Comparison of ENCODE assay signal across 18 cellular contexts in the genomic region with DNA sequence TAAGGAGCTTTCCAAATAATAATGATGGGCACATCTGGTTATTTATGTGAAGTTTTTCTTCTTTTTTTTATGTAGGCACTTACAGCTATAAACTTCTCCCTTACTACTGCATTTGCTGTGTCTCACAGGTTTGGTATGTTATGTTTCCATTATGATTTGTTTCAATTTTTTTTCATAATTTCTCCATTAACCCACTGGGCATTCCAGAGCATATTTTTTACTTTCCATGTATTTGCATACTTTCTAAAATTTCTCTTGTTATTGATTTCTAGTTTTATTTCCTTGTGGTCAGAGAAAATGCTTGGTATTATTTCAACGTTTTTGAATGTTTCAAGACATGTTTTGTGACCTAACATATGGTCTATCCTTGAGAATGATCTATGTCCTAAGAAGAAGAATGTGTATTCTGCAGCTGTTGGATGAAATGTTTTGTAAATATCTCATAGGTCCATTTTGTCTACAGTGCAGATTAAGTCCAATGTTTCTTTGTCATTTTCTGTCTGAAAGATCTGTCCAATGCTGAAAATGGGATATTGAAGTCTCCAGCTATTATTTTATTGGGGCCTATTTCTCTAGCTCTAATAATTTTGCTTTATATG.
DNase-seq lines count a peak whose midpoint lies in the region; ATAC-seq and TF ChIP-seq lines count a peak whose summit lies in the region.
"Had no signal": no experiment of that assay in that cellular context is flagged by ENCODE, and none has a peak within 500 bp of the region (broad histone marks: within the 10 kb centered on the region; RNA-seq: fewer than 3 reads in every experiment).

No MANE protein-coding gene starts in this region.

- TF ChIP-seq CTCF in osteocyte (IDR thresholded peaks at IDR 0.05): no peak

- CTCF ChIA-PET in activated CD4-positive, alpha-beta memory T cell treated with anti-CD3 and anti-CD28 coated beads for 36 hours (lab: Charles Lee): no interaction called here

- intact Hi-C loops in activated CD4-positive, alpha-beta memory T cell treated with anti-CD3 and anti-CD28 coated beads for 36 hours (cut with micrococcal nuclease): no loop called here

- DNase-seq in GM04504 (ENCODE audit: low read depth): peak; percentile 49
- DNase-seq in amniotic epithelial cell (ENCODE audit: low read depth): peak; percentile 37
- peak; percentile 32 for DNase-seq in fibroblast of peridontal ligament (ENCODE audit: extremely low read depth)
- DNase-seq in osteocyte (ENCODE audit: extremely low spot score, unreplicated experiment): no peak
- DNase-seq in iPS-NIHi7 (ENCODE audit: extremely low spot score): no peak
- no peak for DNase-seq in activated CD4-positive, alpha-beta memory T cell treated with anti-CD3 and anti-CD28 coated beads for 36 hours
- DNase-seq: DMS 273 treated with DMSO at 0.1 percent for 48 hours, H9, MV-4-11, NCI-H1417 treated with DMSO at 0.1 percent for 48 hours, NCI-H2029, NCI-H2171 treated with DMSO at 0.1 percent for 48 hours, NCI-H510A treated with DMSO at 0.1 percent for 48 hours, SHP77 treated with DMSO at 0.1 percent for 48 hours, SW 1271 had no signal

- no peaks in the 10 kb centered on the region for H3K27me3 Mint-ChIP-seq in osteocyte (ENCODE audit: unreplicated experiment)
- peaks cover 3% of the 10 kb centered on the region for H3K27me3 Mint-ChIP-seq in activated CD4-positive, alpha-beta memory T cell treated with anti-CD3 and anti-CD28 coated beads for 36 hours

- POLR2A ChIA-PET in activated CD4-positive, alpha-beta memory T cell treated with anti-CD3 and anti-CD28 coated beads for 36 hours (lab: Charles Lee): no interaction called here

- H3K36me3 Mint-ChIP-seq in osteocyte (ENCODE audit: unreplicated experiment): peaks cover 4% of the 10 kb centered on the region
- no peaks in the 10 kb centered on the region for H3K36me3 Mint-ChIP-seq in activated CD4-positive, alpha-beta memory T cell treated with anti-CD3 and anti-CD28 coated beads for 36 hours

- H3K4me1 Mint-ChIP-seq in osteocyte (ENCODE audit: unreplicated experiment): peaks cover 21% of the 10 kb centered on the region
- no peaks in the 10 kb centered on the region for H3K4me1 Mint-ChIP-seq in activated CD4-positive, alpha-beta memory T cell treated with anti-CD3 and anti-CD28 coated beads for 36 hours (ENCODE audit: low read depth)
- H3K4me1 Mint-ChIP-seq: H9 had no signal

- H3K4me3 Mint-ChIP-seq in osteocyte (ENCODE audit: unreplicated experiment): no peak overlapping the region
- no peak overlapping the region for H3K4me3 Mint-ChIP-seq in activated CD4-positive, alpha-beta memory T cell treated with anti-CD3 and anti-CD28 coated beads for 36 hours
- H3K4me3 Mint-ChIP-seq: H9 had no signal

- H3K9me3 Mint-ChIP-seq in osteocyte (ENCODE audit: unreplicated experiment): peaks cover 33% of the 10 kb centered on the region
- peaks cover 8% of the 10 kb centered on the region for H3K9me3 Mint-ChIP-seq in activated CD4-positive, alpha-beta memory T cell treated with anti-CD3 and anti-CD28 coated beads for 36 hours

- H3K27ac Mint-ChIP-seq in osteocyte (ENCODE audit: unreplicated experiment): peak overlapping the region; percentile 83
- H3K27ac Mint-ChIP-seq in activated CD4-positive, alpha-beta memory T cell treated with anti-CD3 and anti-CD28 coated beads for 36 hours: no peak overlapping the region
- H3K27ac Mint-ChIP-seq: H9 had no signal

- ATAC-seq in HG03108 (IDR thresholded peaks at IDR 0.05; ENCODE audit: unreplicated experiment): no peak
- no peak for ATAC-seq in GM18873 (IDR thresholded peaks at IDR 0.05; ENCODE audit: low FRiP score, unreplicated experiment)
- ATAC-seq: GM12878 had no signal

Comparison
In these comparisons a context has a peak if more than half of its experiments do, and no peak if none do; other contexts are left out.
1. DNase-seq: peak in GM04504 (single experiment), amniotic epithelial cell (single experiment) and fibroblast of peridontal ligament (single experiment); none in osteocyte (single experiment), iPS-NIHi7 (single experiment) and activated CD4-positive, alpha-beta memory T cell treated with anti-CD3 and anti-CD28 coated beads for 36 hours (single experiment).